In genomic region chr11:7657306-7658025, GRCh38 we compare ENCODE assay signal across 8 cellular contexts. TPM values are rescaled to one million over a fixed set of nuclear protein-coding genes. Genes with fewer than 3 reads are reported as not detected.
A peak's percentile ranks its signal among the peaks of the same experiment; 100 is the strongest.
DNase-seq lines count a peak whose midpoint lies in the region; ATAC-seq and TF ChIP-seq lines count a peak whose summit lies in the region.

No MANE protein-coding gene starts in this region.

- DNase-seq in DMS153 treated with DMSO at 0.1 percent for 48 hours (lab: John Stamatoyannopoulos, UW; ENCODE audit: unreplicated experiment) (peak; percentile 34), RWPE1 (ENCODE audit: low spot score) (peak; percentile 60), epithelial cell of proximal tubule (ENCODE audit: low read depth) (peak; percentile 23), middle frontal gyrus (ENCODE audit: extremely low spot score, low spot score) (peak; percentile 21)

- H3K27ac ChIP-seq in RWPE1 = no peak overlapping the region

- peak; percentile 37 for TF ChIP-seq CTCF in RWPE1 (conservative IDR thresholded peaks at IDR 0.05; ENCODE audit: low read depth)
- peak; percentile 77 for TF ChIP-seq CTCF in epithelial cell of proximal tubule (conservative IDR thresholded peaks at IDR 0.05; ENCODE audit: low read depth, low read length)

- POLR2A ChIA-PET in RWPE1 (lab: Yijun Ruan, JAX; ENCODE audit: low non-redundant PET) = interaction anchor here (0.8 to 1.2 kb wide), 2 partner anchors 82 to 86 kb away, joined by 3 to 4 read pairs; no protein-coding TSS in a partner anchor

- CTCF ChIA-PET in RWPE1 (lab: Yijun Ruan, JAX) = interaction anchor here (0.6 to 4.2 kb wide), 15 partner anchors 8 to 559 kb away, joined by 3 to 69 read pairs (median 3); partner anchors contain the start of gene PPFIBP2

- H3K4me3 ChIP-seq in epithelial cell of proximal tubule (ENCODE audit: low read depth, low read length) = no peak overlapping the region

- ATAC-seq in HG03460 (IDR thresholded peaks at IDR 0.05; ENCODE audit: unreplicated experiment) = peak; percentile 70
- ATAC-seq in HG02938 (IDR thresholded peaks at IDR 0.05; ENCODE audit: unreplicated experiment) = no peak
- ATAC-seq in HG03280 (IDR thresholded peaks at IDR 0.05; ENCODE audit: unreplicated experiment) = no peak
- no peak for ATAC-seq in GM21390 (IDR thresholded peaks at IDR 0.05; ENCODE audit: unreplicated experiment)

RNA-seq across cellular contexts. Expression of gene CYB5R2, which starts 15.8 kb away (rescaled TPM):
- total RNA-seq in epithelial cell of proximal tubule = 17.9 and 18.7 TPM in 2 replicates

RNA-seq across cellular contexts. Expression of gene OVCH2, which starts 48.8 kb away (rescaled TPM):
- total RNA-seq in epithelial cell of proximal tubule = not detected in 2 replicates
